In genomic region chr21:27505516-27505915, GRCh38 we compare ENCODE assay signal across 16 cellular contexts.
A peak's percentile ranks its signal among the peaks of the same experiment; 100 is the strongest.
DNase-seq lines count a peak whose midpoint lies in the region; ATAC-seq, FAIRE-seq and TF ChIP-seq lines count a peak whose summit lies in the region.
"Had no signal": no experiment of that assay in that cellular context is flagged by ENCODE, and none has a peak within 500 bp of the region (broad histone marks: within the 10 kb centered on the region; RNA-seq: fewer than 3 reads in every experiment).

No MANE protein-coding gene starts in this region.

- H3K9me1 ChIP-seq in keratinocyte (ENCODE audit: control insufficient read depth, extremely low read depth, insufficient read depth, low read length), result no peaks in the 10 kb centered on the region

- intact Hi-C loops in left ventricle myocardium inferior (cut with micrococcal nuclease), result no loop called here

- H3K79me2 ChIP-seq in ACC112 (ENCODE audit: control insufficient read depth, insufficient read depth, low read length, unreplicated experiment) (no peaks in the 10 kb centered on the region), keratinocyte (ENCODE audit: control insufficient read depth, insufficient read depth, low read length) (no peaks in the 10 kb centered on the region)
- H3K79me2 ChIP-seq: parathyroid adenoma had no signal

- H3K4me3 ChIP-seq in ACC112 (ENCODE audit: low read depth, low read length) (no peak overlapping the region), astrocyte of the spinal cord (ENCODE audit: low read depth, low read length) (no peak overlapping the region), keratinocyte (ENCODE audit: control insufficient read depth in 2 of 3, extremely low read depth in 1 of 3, insufficient read depth in 2 of 3, low read depth in 1 of 3, low read length in 3 of 3) (no peak overlapping the region), left ventricle myocardium inferior (no peak overlapping the region)

- in situ Hi-C loops in astrocyte of the spinal cord (cut with HindIII; ENCODE audit: low sequenced_read_pairs) (no loop called here), GM13976 (cut with MboI; ENCODE audit: low sequenced_read_pairs, unreplicated experiment) (no loop called here)

- H2AFZ ChIP-seq in ACC112 (ENCODE audit: low read length, unreplicated experiment), result no peak overlapping the region
- H2AFZ ChIP-seq in keratinocyte (ENCODE audit: control insufficient read depth, low read length), result no peak overlapping the region
- H2AFZ ChIP-seq: parathyroid adenoma had no signal

- no peak for TF ChIP-seq POLR2A in H54 (IDR thresholded peaks at IDR 0.05; ENCODE audit: low read depth, low read length)

- H3K9ac ChIP-seq in keratinocyte (ENCODE audit: control insufficient read depth, extremely low read depth, insufficient read depth, low read length), result no peak overlapping the region
- H3K9ac ChIP-seq: parathyroid adenoma had no signal

- no peaks in the 10 kb centered on the region for H4K20me1 ChIP-seq in keratinocyte (ENCODE audit: control insufficient read depth, extremely low read depth, insufficient read depth, low read length)

- H3K36me3 ChIP-seq in ACC112 (ENCODE audit: insufficient read depth, low read length), result no peaks in the 10 kb centered on the region
- H3K36me3 ChIP-seq in keratinocyte (ENCODE audit: control insufficient read depth in 2 of 2, extremely low read depth in 1 of 2, insufficient read depth in 2 of 2, low read length in 2 of 2), result no peaks in the 10 kb centered on the region
- no peaks in the 10 kb centered on the region for H3K36me3 ChIP-seq in left ventricle myocardium inferior

- TF ChIP-seq CTCF in astrocyte of the spinal cord (IDR thresholded peaks at IDR 0.05; ENCODE audit: low read depth, low read length), result no peak
- TF ChIP-seq CTCF in keratinocyte (optimal IDR thresholded peaks at IDR 0.05 in 1 of 3, IDR thresholded peaks at IDR 0.05 in 1 of 3, conservative IDR thresholded peaks at IDR 0.05 in 1 of 3; ENCODE audit: extremely low read depth in 1 of 3, insufficient read depth in 2 of 3, low read length in 3 of 3), result no peak
- TF ChIP-seq CTCF in left ventricle myocardium inferior (IDR thresholded peaks at IDR 0.05; ENCODE audit: borderline replicate concordance), result no peak
- TF ChIP-seq CTCF in GM13976 (IDR thresholded peaks at IDR 0.05; ENCODE audit: borderline replicate concordance, control extremely low read depth, extremely low read depth, insufficient read depth, missing control alignments), result no peak

- H3K4me2 ChIP-seq in keratinocyte (ENCODE audit: control insufficient read depth, extremely low read depth, insufficient read depth, low read depth, low read length), result no peak overlapping the region

- no peaks in the 10 kb centered on the region for H3K27me3 ChIP-seq in ACC112 (ENCODE audit: insufficient read depth, low read length)
- no peaks in the 10 kb centered on the region for H3K27me3 ChIP-seq in keratinocyte (ENCODE audit: control insufficient read depth, extremely low read depth, insufficient read depth, low read length)
- no peaks in the 10 kb centered on the region for H3K27me3 ChIP-seq in left ventricle myocardium inferior (ENCODE audit: low read depth)

- DNase-seq in H54 (ENCODE audit: insufficient read length, low spot score) (no peak), astrocyte of the spinal cord (ENCODE audit: low read depth, low spot score) (peak; percentile 78), keratinocyte (ENCODE audit: low read depth, low spot score) (no peak), left ventricle myocardium inferior (no peak), GM13976 (ENCODE audit: low spot score) (no peak), NCI-H1694 treated with DMSO at 0.1 percent for 48 hours (lab: John Stamatoyannopoulos, UW) (no peak)
- DNase-seq: 8988T; activated CD4-positive, alpha-beta T cell treated with anti-CD3 and anti-CD28 coated beads, Interleukin-2, amount 10 ng/mL, durations not matched to agents 7 days and 5 days; activated T-cell treated with anti-CD3 and anti-CD28 coated beads for 4 hours; glutamatergic neuron; GOT3; NCI-H1092; stimulated activated CD4-positive, alpha-beta T cell treated with anti-CD3 and anti-CD28 coated beads, Interleukin-12 subunit alpha, Interleukin-12 subunit beta, amount 100 ng/mL, for 4 hours had no signal

- peak; percentile 96 for FAIRE-seq in H54 (lab: Jason Lieb, UNC)
- FAIRE-seq in keratinocyte (lab: Jason Lieb, UNC), result peak; percentile 20

- peak overlapping the region; percentile 50 for H3K27ac ChIP-seq in ACC112 (ENCODE audit: low read depth, low read length)
- no peak overlapping the region for H3K27ac ChIP-seq in keratinocyte (ENCODE audit: control insufficient read depth, insufficient read depth, low read length)
- H3K27ac ChIP-seq in left ventricle myocardium inferior (replicated peaks), result no peak overlapping the region
- H3K27ac ChIP-seq: parathyroid adenoma had no signal

- no peaks in the 10 kb centered on the region for H3K9me3 ChIP-seq in keratinocyte (ENCODE audit: control insufficient read depth, low read depth, low read length)
- H3K9me3 ChIP-seq in left ventricle myocardium inferior (replicated peaks), result no peaks in the 10 kb centered on the region

- peaks cover 13% of the 10 kb centered on the region for H3K4me1 ChIP-seq in ACC112 (ENCODE audit: control insufficient read depth, insufficient read depth, low read length, unreplicated experiment)
- no peaks in the 10 kb centered on the region for H3K4me1 ChIP-seq in keratinocyte (ENCODE audit: control insufficient read depth, extremely low read depth, insufficient read depth, low read length)
- no peaks in the 10 kb centered on the region for H3K4me1 ChIP-seq in left ventricle myocardium inferior
- H3K4me1 ChIP-seq: parathyroid adenoma had no signal

- ATAC-seq in HG03108 (IDR thresholded peaks at IDR 0.05; ENCODE audit: unreplicated experiment), result no peak

- dilution Hi-C loops in keratinocyte (cut with MboI; ENCODE audit: extremely low pct_ligation_motif_present, low sequenced_read_pairs), result no loop called here
